ENCODE assay signal across 11 cellular contexts in genomic region chr19:17109300-17109699, GRCh38. TPM values are rescaled to one million over a fixed set of nuclear protein-coding genes. Genes with fewer than 3 reads are reported as not detected.
DNase-seq lines count a peak whose midpoint lies in the region; ATAC-seq lines count a peak whose summit lies in the region.
"Had no signal": no experiment of that assay in that cellular context is flagged by ENCODE, and none has a peak within 500 bp of the region (broad histone marks: within the 10 kb centered on the region; RNA-seq: fewer than 3 reads in every experiment).

No MANE protein-coding gene starts in this region.

- peak overlapping the region; percentile 68 for H3K4me2 ChIP-seq in Karpas-422 (ENCODE audit: low read depth, low read length, poor library complexity, severe bottlenecking)

- no peaks in the 10 kb centered on the region for H3K27me3 Mint-ChIP-seq in CD4-positive, CD25-positive, alpha-beta regulatory T cell
- H3K27me3 Mint-ChIP-seq in effector memory CD8-positive, alpha-beta T cell, result no peaks in the 10 kb centered on the region

- no peaks in the 10 kb centered on the region for H3K9me2 ChIP-seq in Karpas-422 (replicated peaks; ENCODE audit: insufficient read depth, low read length)

- H3K27me3 ChIP-seq in CD4-positive, CD25-positive, alpha-beta regulatory T cell (ENCODE audit: control insufficient read depth, insufficient read depth, low read length), result no peaks in the 10 kb centered on the region
- H3K27me3 ChIP-seq in Karpas-422 (ENCODE audit: low read length), result no peaks in the 10 kb centered on the region
- H3K27me3 ChIP-seq in skeletal muscle tissue (ENCODE audit: control insufficient read depth in 3 of 3, insufficient read depth in 3 of 3, low read length in 3 of 3), result no peaks in the 10 kb centered on the region

- H3K27ac Mint-ChIP-seq in CD4-positive, CD25-positive, alpha-beta regulatory T cell, result peak overlapping the region in 2 of 3 donors; percentile 60 to 81
- peak overlapping the region; percentile 69 to 90 for H3K27ac Mint-ChIP-seq in effector memory CD8-positive, alpha-beta T cell

- no peak for DNase-seq in CD4-positive, CD25-positive, alpha-beta regulatory T cell
- DNase-seq in Karpas-422 (no peak), AG20443 (ENCODE audit: low spot score) (no peak), AML-193 (lab: John Stamatoyannopoulos, UW) (no peak)
- DNase-seq in effector memory CD8-positive, alpha-beta T cell, result no peak
- DNase-seq: central memory CD4-positive, alpha-beta T cell; occipital lobe had no signal

- H4K20me1 ChIP-seq in Karpas-422 (ENCODE audit: insufficient read depth, low read depth, low read length), result no peaks in the 10 kb centered on the region

- no peak overlapping the region for H3K4me3 ChIP-seq in CD4-positive, CD25-positive, alpha-beta regulatory T cell (ENCODE audit: low read depth, low read length)
- peak overlapping the region; percentile 43 for H3K4me3 ChIP-seq in Karpas-422 (ENCODE audit: low read length)
- H3K4me3 ChIP-seq in skeletal muscle tissue (ENCODE audit: low read length in 3 of 3), result no peak overlapping the region

- no peaks in the 10 kb centered on the region for H3K9me3 ChIP-seq in CD4-positive, CD25-positive, alpha-beta regulatory T cell (ENCODE audit: control insufficient read depth in 2 of 2, low read length in 2 of 2)
- H3K9me3 ChIP-seq in Karpas-422 (ENCODE audit: low read length) (no peaks in the 10 kb centered on the region), skeletal muscle tissue (ENCODE audit: control insufficient read depth in 3 of 3, low read length in 3 of 3) (no peaks in the 10 kb centered on the region)

- peaks cover 69% of the 10 kb centered on the region for H3K79me2 ChIP-seq in Karpas-422 (ENCODE audit: low read length)

- H3K9ac ChIP-seq in Karpas-422 (ENCODE audit: low read length) (peak overlapping the region; percentile 68), skeletal muscle tissue (ENCODE audit: low read depth in 1 of 3, low read length in 3 of 3) (no peak overlapping the region)

- no peak overlapping the region for H2AFZ ChIP-seq in Karpas-422 (ENCODE audit: low read length)

- H3K27ac ChIP-seq in CD4-positive, CD25-positive, alpha-beta regulatory T cell (ENCODE audit: insufficient read depth, low read length, poor library complexity, severe bottlenecking), result no peak overlapping the region
- H3K27ac ChIP-seq in Karpas-422 (ENCODE audit: low read length), result peak overlapping the region; percentile 96
- H3K27ac ChIP-seq in skeletal muscle tissue (ENCODE audit: low read depth, low read length), result peak overlapping the region; percentile 54

- peaks cover 33% of the 10 kb centered on the region for H3K36me3 ChIP-seq in CD4-positive, CD25-positive, alpha-beta regulatory T cell (ENCODE audit: control insufficient read depth, insufficient read depth, low read length)
- H3K36me3 ChIP-seq in Karpas-422 (ENCODE audit: insufficient read depth, low read length) (peaks cover 10% of the 10 kb centered on the region; the same call in 1 of the 2 replicates), skeletal muscle tissue (ENCODE audit: control insufficient read depth in 3 of 3, insufficient read depth in 3 of 3, low read length in 3 of 3) (peaks cover 0 to 4% (median 2%) of the 10 kb centered on the region in 3 donors)

- ATAC-seq in CD4-positive, CD25-positive, alpha-beta regulatory T cell (ENCODE audit: low read depth in 2 of 2), result no peak
- no peak for ATAC-seq in effector memory CD8-positive, alpha-beta T cell (replicated peaks)
- ATAC-seq in GM18861 (IDR thresholded peaks at IDR 0.05; ENCODE audit: unreplicated experiment) (no peak), GM19467 (IDR thresholded peaks at IDR 0.05; ENCODE audit: unreplicated experiment) (no peak)
- ATAC-seq: HCT116 had no signal

- peaks cover 23% of the 10 kb centered on the region for H3K36me3 Mint-ChIP-seq in CD4-positive, CD25-positive, alpha-beta regulatory T cell
- peaks cover 68% of the 10 kb centered on the region for H3K36me3 Mint-ChIP-seq in effector memory CD8-positive, alpha-beta T cell (ENCODE audit: insufficient read depth)

- H3K9me3 Mint-ChIP-seq in CD4-positive, CD25-positive, alpha-beta regulatory T cell, result no peaks in the 10 kb centered on the region
- H3K9me3 Mint-ChIP-seq in effector memory CD8-positive, alpha-beta T cell, result no peaks in the 10 kb centered on the region

- no peak overlapping the region for H3K4me3 Mint-ChIP-seq in CD4-positive, CD25-positive, alpha-beta regulatory T cell
- peak overlapping the region in 1 of 2 donors; percentile 25 for H3K4me3 Mint-ChIP-seq in effector memory CD8-positive, alpha-beta T cell

- peaks cover 0 to 42% (median 22%) of the 10 kb centered on the region in 4 donors for H3K4me1 Mint-ChIP-seq in CD4-positive, CD25-positive, alpha-beta regulatory T cell
- H3K4me1 Mint-ChIP-seq in effector memory CD8-positive, alpha-beta T cell (ENCODE audit: low read depth in 2 of 2), result peaks cover 46 to 50% of the 10 kb centered on the region in 2 donors

- H3K4me1 ChIP-seq in CD4-positive, CD25-positive, alpha-beta regulatory T cell (ENCODE audit: control insufficient read depth, insufficient read depth, low read length, poor library complexity, severe bottlenecking), result no peaks in the 10 kb centered on the region
- H3K4me1 ChIP-seq in Karpas-422 (ENCODE audit: low read length) (peaks cover 67% of the 10 kb centered on the region), skeletal muscle tissue (ENCODE audit: control insufficient read depth in 3 of 3, insufficient read depth in 3 of 3, low read length in 3 of 3) (peaks cover 11 to 31% (median 19%) of the 10 kb centered on the region in 3 donors)

RNA-seq across cellular contexts. Expression of gene MYO9B, which starts 33.7 kb away (rescaled TPM):
- total RNA-seq in CD4-positive, CD25-positive, alpha-beta regulatory T cell, result 252 TPM
- polyA plus RNA-seq in CD4-positive, CD25-positive, alpha-beta regulatory T cell, result 1 to 10 TPM; 3.4 to 6.7 (median 4.9) TPM
- 80.1 and 114 TPM in 2 replicates for total RNA-seq in Karpas-422 (2014; rRNA removed; shearing (Covaris generic); ENCODE audit: low replicate concordance)
- 12.5 TPM for total RNA-seq in skeletal muscle tissue

RNA-seq across cellular contexts. Expression of gene HAUS8, which starts 34.0 kb away (rescaled TPM):
- total RNA-seq in CD4-positive, CD25-positive, alpha-beta regulatory T cell, result 26.9 TPM
- 10 to 100 TPM; 11.0 to 12.7 (median 11.1) TPM for polyA plus RNA-seq in CD4-positive, CD25-positive, alpha-beta regulatory T cell
- total RNA-seq in Karpas-422 (2014; rRNA removed; shearing (Covaris generic); ENCODE audit: low replicate concordance), result 17.6 and 20.4 TPM in 2 replicates
- 2.6 TPM for total RNA-seq in skeletal muscle tissue
